In the genomic region with DNA sequence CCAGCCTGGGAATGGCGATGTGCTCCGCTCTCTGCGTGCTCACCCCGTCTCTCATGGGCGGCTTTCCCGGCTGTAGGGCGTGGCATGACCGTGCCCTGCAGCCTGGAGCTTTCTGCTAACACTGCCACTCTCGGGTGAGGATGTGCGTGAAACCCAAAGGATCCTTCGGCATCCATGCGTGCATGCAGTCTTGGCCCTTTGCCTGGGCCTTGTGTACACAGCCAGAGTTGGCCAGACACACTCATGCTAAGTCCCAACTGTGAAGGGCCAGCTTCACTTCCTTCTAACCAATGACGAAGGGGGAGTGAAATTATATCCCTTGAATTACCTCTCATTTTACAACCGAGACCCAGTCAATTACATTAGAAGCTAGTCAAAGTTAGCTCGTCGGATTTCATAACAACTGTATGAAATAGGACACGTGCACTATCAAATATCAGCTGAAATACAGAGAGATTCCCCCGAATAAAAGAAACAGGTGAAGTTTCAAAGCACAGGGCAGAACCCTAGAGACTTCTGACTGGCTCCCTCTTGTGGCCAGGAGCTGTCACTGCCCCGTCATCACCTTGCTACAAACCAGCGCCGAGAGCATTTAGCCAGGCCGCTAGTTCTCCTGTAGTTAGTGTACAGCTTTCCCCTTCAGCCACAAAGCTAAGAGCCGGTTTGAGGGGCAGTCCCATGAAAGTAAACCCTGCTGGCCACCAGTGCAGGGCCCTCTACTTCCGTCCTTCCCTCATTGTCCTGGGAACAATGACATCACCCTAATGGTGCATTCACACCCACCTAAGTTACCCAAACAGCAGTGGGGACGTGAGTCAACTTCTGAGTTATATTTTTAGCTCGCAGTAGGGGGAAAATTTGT, we compare ENCODE assay signal across 8 cellular contexts.
DNase-seq lines count a peak whose midpoint lies in the region; ATAC-seq, FAIRE-seq and TF ChIP-seq lines count a peak whose summit lies in the region.

No MANE protein-coding gene starts in this region.

- H3K27ac Mint-ChIP-seq in astrocyte (ENCODE audit: unreplicated experiment) = no peak overlapping the region

- no peak overlapping the region for H3K27ac ChIP-seq in astrocyte (ENCODE audit: low read depth, low read length)

- peaks cover 15% of the 10 kb centered on the region for H3K27me3 Mint-ChIP-seq in astrocyte (ENCODE audit: low read depth, unreplicated experiment)

- H3K4me3 ChIP-seq in astrocyte (ENCODE audit: insufficient read depth, low read depth, low read length) = peak overlapping the region; percentile 43

- H3K36me3 ChIP-seq in astrocyte (ENCODE audit: insufficient read depth, low read length) = no peaks in the 10 kb centered on the region

- H3K4me3 Mint-ChIP-seq in astrocyte (ENCODE audit: unreplicated experiment) = peak overlapping the region; percentile 50

- H3K9me3 Mint-ChIP-seq in astrocyte (ENCODE audit: unreplicated experiment) = no peaks in the 10 kb centered on the region

- peaks cover 5% of the 10 kb centered on the region for H3K36me3 Mint-ChIP-seq in astrocyte (ENCODE audit: low read depth, unreplicated experiment)

- H3K79me2 ChIP-seq in astrocyte (ENCODE audit: insufficient read depth, low read length) = no peaks in the 10 kb centered on the region

- H3K27me3 ChIP-seq in astrocyte (ENCODE audit: insufficient read depth, low read length) = no peaks in the 10 kb centered on the region

- peak; percentile 94 for ATAC-seq in GM18502 (IDR thresholded peaks at IDR 0.05; ENCODE audit: poor library complexity, unreplicated experiment)
- ATAC-seq in HG02870 (IDR thresholded peaks at IDR 0.05; ENCODE audit: unreplicated experiment) = peak; percentile 76

- peak overlapping the region; percentile 64 for H3K9ac ChIP-seq in astrocyte (ENCODE audit: low read length)

- H2AFZ ChIP-seq in astrocyte (ENCODE audit: low read depth, low read length) = peak overlapping the region; percentile 76

- H4K20me1 ChIP-seq in astrocyte (ENCODE audit: insufficient read depth, low read length) = no peaks in the 10 kb centered on the region

- peak; percentile 99 for TF ChIP-seq CTCF in astrocyte (IDR thresholded peaks at IDR 0.05; ENCODE audit: insufficient read depth, low read depth, low read length)

- H3K9me3 ChIP-seq in astrocyte (ENCODE audit: insufficient read depth, low read depth, low read length) = no peaks in the 10 kb centered on the region

- H3K4me1 Mint-ChIP-seq in astrocyte (ENCODE audit: low read depth, unreplicated experiment) = peaks cover 9% of the 10 kb centered on the region

- peaks cover 13% of the 10 kb centered on the region for H3K4me1 ChIP-seq in astrocyte (ENCODE audit: insufficient read depth, low read length)

- H3K4me2 ChIP-seq in astrocyte (ENCODE audit: low read length) = peak overlapping the region; percentile 81

- FAIRE-seq in astrocyte (lab: Jason Lieb, UNC) = no peak

- DNase-seq in NCI-H146 (lab: John Stamatoyannopoulos, UW) (peak; percentile 53), T-helper 22 cell (ENCODE audit: low read depth) (peak; percentile 18), astrocyte (ENCODE audit: low read depth) (peak; percentile 72), hypothalamus (lab: John Stamatoyannopoulos, UW) (peak in 28 of 51 donors; percentile 2 to 59 (median 15)), GF-D8 (lab: John Stamatoyannopoulos, UW) (no peak)
- DNase-seq in stimulated activated CD4-positive, alpha-beta T cell treated with anti-CD3 and anti-CD28 coated beads, Interleukin-12 subunit alpha, Interleukin-12 subunit beta, amount 100 ng/mL, for 24 hours (ENCODE audit: low read depth in 2 of 2) = peak; percentile 56 to 69
